Comparison of ENCODE assay signal across 13 cellular contexts in genomic region chr14:99517643-99518381, GRCh38. TPM values are rescaled to one million over a fixed set of nuclear protein-coding genes. Genes with fewer than 3 reads are reported as not detected.
DNase-seq lines count a peak whose midpoint lies in the region; ATAC-seq and TF ChIP-seq lines count a peak whose summit lies in the region.
"Had no signal": no experiment of that assay in that cellular context is flagged by ENCODE, and none has a peak within 500 bp of the region (broad histone marks: within the 10 kb centered on the region; RNA-seq: fewer than 3 reads in every experiment).

No MANE protein-coding gene starts in this region.

- no peak overlapping the region for H3K4me3 Mint-ChIP-seq in GM23338
- no peak overlapping the region for H3K4me3 Mint-ChIP-seq in activated CD8-positive, alpha-beta T cell treated with anti-CD3 and anti-CD28 coated beads for 36 hours
- H3K4me3 Mint-ChIP-seq: activated naive CD8-positive, alpha-beta T cell; B cell; IgD-negative memory B cell had no signal

- H3K79me2 ChIP-seq in GM23338 (replicated peaks; ENCODE audit: insufficient read depth): no peaks in the 10 kb centered on the region

- H3K27me3 Mint-ChIP-seq in GM23338 (ENCODE audit: insufficient read depth, low read depth, poor library complexity): peaks cover 19% of the 10 kb centered on the region
- H3K27me3 Mint-ChIP-seq in activated CD8-positive, alpha-beta T cell treated with anti-CD3 and anti-CD28 coated beads for 36 hours: no peaks in the 10 kb centered on the region
- H3K27me3 Mint-ChIP-seq: activated naive CD8-positive, alpha-beta T cell; B cell; IgD-negative memory B cell had no signal

- TF ChIP-seq CTCF in GM23338 (conservative IDR thresholded peaks at IDR 0.05; ENCODE audit: low read depth in 2 of 2) (no peak), body of pancreas (IDR thresholded peaks at IDR 0.05) (no peak), psoas muscle (IDR thresholded peaks at IDR 0.05) (no peak)
- TF ChIP-seq CTCF in activated CD8-positive, alpha-beta T cell treated with anti-CD3 and anti-CD28 coated beads for 36 hours (IDR thresholded peaks at IDR 0.05): no peak

- WGBS in body of pancreas, 2 donors: 51% methylated on average over 16 of the region's 16 CpGs; no CpG with 5 or more reads in 1 of the 2 donors
- WGBS in psoas muscle, 3 donors: 60 to 67% (median 62%) methylated on average over 16 of the region's 16 CpGs

- H3K4me2 ChIP-seq in GM23338: no peak overlapping the region

- H3K9me2 ChIP-seq in GM23338 (ENCODE audit: insufficient read depth): no peaks in the 10 kb centered on the region

- H2AFZ ChIP-seq in GM23338: no peak overlapping the region

- no peaks in the 10 kb centered on the region for H3F3A ChIP-seq in GM23338 (replicated peaks; ENCODE audit: low read depth)

- peaks cover 14% of the 10 kb centered on the region for H3K4me1 Mint-ChIP-seq in GM23338
- no peaks in the 10 kb centered on the region for H3K4me1 Mint-ChIP-seq in activated CD8-positive, alpha-beta T cell treated with anti-CD3 and anti-CD28 coated beads for 36 hours (ENCODE audit: low read depth)
- H3K4me1 Mint-ChIP-seq: B cell, IgD-negative memory B cell had no signal

- CTCF ChIA-PET in activated CD8-positive, alpha-beta T cell treated with anti-CD3 and anti-CD28 coated beads for 36 hours (lab: Charles Lee): interaction anchor here (0.9 to 1.4 kb wide), 5 partner anchors 13 to 368 kb away, joined by 3 to 8 read pairs (median 3); no protein-coding TSS in a partner anchor

- H4K20me1 ChIP-seq in GM23338 (replicated peaks; ENCODE audit: insufficient read depth): no peaks in the 10 kb centered on the region; the same call in 1 of the 2 replicates

- intact Hi-C loops in body of pancreas (cut with DNase I): no loop called here
- intact Hi-C loops in psoas muscle (cut with DNase I): loop anchor here (1.0 to 10.0 kb wide), 4 partner anchors 49 to 387 kb away; no protein-coding TSS in a partner anchor
- intact Hi-C loops in activated CD8-positive, alpha-beta T cell treated with anti-CD3 and anti-CD28 coated beads for 36 hours (cut with micrococcal nuclease): loop anchor here (2.0 kb wide), 1 partner anchor 111 kb away; no protein-coding TSS in a partner anchor

- no peak for DNase-seq in GM23338 (ENCODE audit: low spot score)
- DNase-seq in body of pancreas: peak in 3 of 4 donors; percentile 5 to 24 (median 14)
- DNase-seq in psoas muscle: peak in 1 of 2 donors; percentile 48
- no peak for DNase-seq in substantia nigra (lab: John Stamatoyannopoulos, UW)
- no peak for DNase-seq in anterior cingulate cortex (lab: John Stamatoyannopoulos, UW)
- no peak for DNase-seq in activated CD8-positive, alpha-beta T cell treated with anti-CD3 and anti-CD28 coated beads for 36 hours
- DNase-seq: NCI-H446 treated with DMSO at 0.1 percent for 48 hours had no signal

- ATAC-seq in GM19351 (IDR thresholded peaks at IDR 0.05; ENCODE audit: unreplicated experiment) (peak; percentile 3), GM23338 (peak; percentile 5), body of pancreas (no peak), psoas muscle (peak; percentile 2 to 15 (median 2))
- no peak for ATAC-seq in activated CD8-positive, alpha-beta T cell treated with anti-CD3 and anti-CD28 coated beads for 36 hours

- no peak overlapping the region for H3K27ac Mint-ChIP-seq in GM23338
- H3K27ac Mint-ChIP-seq in activated CD8-positive, alpha-beta T cell treated with anti-CD3 and anti-CD28 coated beads for 36 hours: no peak overlapping the region
- H3K27ac Mint-ChIP-seq: activated naive CD8-positive, alpha-beta T cell; B cell; IgD-negative memory B cell had no signal

- no peaks in the 10 kb centered on the region; the same call in 2 of the 3 replicates for H3K36me3 Mint-ChIP-seq in GM23338 (ENCODE audit: low read depth)
- H3K36me3 Mint-ChIP-seq in activated CD8-positive, alpha-beta T cell treated with anti-CD3 and anti-CD28 coated beads for 36 hours (ENCODE audit: low read depth): no peaks in the 10 kb centered on the region
- H3K36me3 Mint-ChIP-seq: activated naive CD8-positive, alpha-beta T cell had no signal

- H3K4me3 ChIP-seq in GM23338: no peak overlapping the region
- no peak overlapping the region for H3K4me3 ChIP-seq in body of pancreas
- H3K4me3 ChIP-seq in psoas muscle: no peak overlapping the region
- H3K4me3 ChIP-seq: gastrocnemius medialis, skin epidermis had no signal

- H3K4me1 ChIP-seq in GM23338 (ENCODE audit: insufficient read depth) (peaks cover 3% of the 10 kb centered on the region), body of pancreas (peaks cover 16% of the 10 kb centered on the region), psoas muscle (no peaks in the 10 kb centered on the region)
- H3K4me1 ChIP-seq: gastrocnemius medialis had no signal

- H3K36me3 ChIP-seq in GM23338 (ENCODE audit: insufficient read depth): no peaks in the 10 kb centered on the region
- H3K36me3 ChIP-seq in body of pancreas (replicated peaks in 1 of 2; ENCODE audit: insufficient read depth in 1 of 2, low read depth in 2 of 2): peaks cover 0 to 9% of the 10 kb centered on the region in 2 donors
- peaks cover 0 to 17% of the 10 kb centered on the region in 2 donors for H3K36me3 ChIP-seq in psoas muscle (ENCODE audit: insufficient read depth in 1 of 2, low read depth in 1 of 2)
- H3K36me3 ChIP-seq: gastrocnemius medialis had no signal

- H3K27ac ChIP-seq in GM23338 (ENCODE audit: low read depth) (no peak overlapping the region), body of pancreas (no peak overlapping the region), psoas muscle (no peak overlapping the region), substantia nigra (ENCODE audit: low read depth, low read length, poor library complexity, severe bottlenecking) (no peak overlapping the region)
- H3K27ac ChIP-seq: gastrocnemius medialis, skin epidermis had no signal

- no peaks in the 10 kb centered on the region for H3K9me3 ChIP-seq in body of pancreas
- no peaks in the 10 kb centered on the region for H3K9me3 ChIP-seq in psoas muscle
- H3K9me3 ChIP-seq: gastrocnemius medialis had no signal

- TF ChIP-seq POLR2A in body of pancreas (IDR thresholded peaks at IDR 0.05): no peak

- no peaks in the 10 kb centered on the region for H3K27me3 ChIP-seq in GM23338 (ENCODE audit: insufficient read depth)
- H3K27me3 ChIP-seq in body of pancreas: no peaks in the 10 kb centered on the region
- H3K27me3 ChIP-seq in psoas muscle (ENCODE audit: insufficient read depth in 3 of 3, low read length in 2 of 3): no peaks in the 10 kb centered on the region
- H3K27me3 ChIP-seq: gastrocnemius medialis had no signal

- POLR2A ChIA-PET in activated CD8-positive, alpha-beta T cell treated with anti-CD3 and anti-CD28 coated beads for 36 hours (lab: Charles Lee): no interaction called here

- H3K9me3 Mint-ChIP-seq in GM23338: no peaks in the 10 kb centered on the region
- H3K9me3 Mint-ChIP-seq in activated CD8-positive, alpha-beta T cell treated with anti-CD3 and anti-CD28 coated beads for 36 hours: no peaks in the 10 kb centered on the region
- H3K9me3 Mint-ChIP-seq: IgD-negative memory B cell had no signal

TF ChIP-seq in GM23338, 12 proteins besides CTCF, POLR2A, EP300 and RAD21 (continues in another document):
- TF ChIP-seq ZNF331 (CRISPR knock-in tag; IDR thresholded peaks at IDR 0.05; ENCODE audit: low read depth): no peak
- TF ChIP-seq EZH2phosphoT487 (IDR thresholded peaks at IDR 0.05; ENCODE audit: unreplicated experiment): no peak
- no peak for TF ChIP-seq NANOG (IDR thresholded peaks at IDR 0.05; ENCODE audit: borderline replicate concordance)
- TF ChIP-seq REST (IDR thresholded peaks at IDR 0.05; ENCODE audit: unreplicated experiment): no peak

RNA-seq across cellular contexts. Expression of gene CCNK, which starts 36.6 kb away (rescaled TPM):
- 54.0 and 63.4 TPM in 2 replicates for total RNA-seq in GM23338 (2014; rRNA removed; shearing (Covaris generic))
- 57.8 and 60.6 TPM in 2 replicates for polyA plus RNA-seq in GM23338 (2016; fragmentation: Nextera tagmentation; extraction: Ambion mirVana)
- 1 to 10 TPM; 5.3 to 9.6 TPM for total RNA-seq in body of pancreas
- total RNA-seq in psoas muscle: 10 to 100 TPM; 31.1 to 53.2 (median 42.4) TPM
- 10 to 100 TPM; 17.6 to 44.5 (median 27.7) TPM for polyA plus RNA-seq in psoas muscle
- total RNA-seq in activated CD8-positive, alpha-beta T cell treated with anti-CD3 and anti-CD28 coated beads for 36 hours: 10 to 100 TPM; 90.2 to 98.8 TPM

RNA-seq across cellular contexts. Expression of gene SETD3, which starts 37.2 kb away (rescaled TPM):
- 68.0 and 76.2 TPM in 2 replicates for total RNA-seq in GM23338 (2014; rRNA removed; shearing (Covaris generic))
- polyA plus RNA-seq in GM23338 (2016; fragmentation: Nextera tagmentation; extraction: Ambion mirVana): 35.7 and 40.7 TPM in 2 replicates
- 10 to 100 TPM; 34.6 to 39.4 TPM for total RNA-seq in body of pancreas
- total RNA-seq in psoas muscle: 100 to 1,000 TPM in 3 of 4 donors, 10 to 100 TPM in 1; 88.6 to 128 (median 125) TPM
- polyA plus RNA-seq in psoas muscle: 100 to 1,000 TPM in 2 of 3 donors, 10 to 100 TPM in 1; 84.0 to 177 (median 113) TPM
- 10 to 100 TPM; 49.9 to 50.7 TPM for total RNA-seq in activated CD8-positive, alpha-beta T cell treated with anti-CD3 and anti-CD28 coated beads for 36 hours

Comparison
In these comparisons a context has a peak if more than half of its experiments do, and no peak if none do; other contexts are left out.
1. ATAC-seq: peak in GM19351 (single experiment), GM23338 (single experiment) and psoas muscle (4 of 4); none in body of pancreas (single experiment) and activated CD8-positive, alpha-beta T cell treated with anti-CD3 and anti-CD28 coated beads for 36 hours (single experiment).
2. DNase-seq: peak in body of pancreas (3 of 4); none in GM23338 (single experiment), substantia nigra (0 of 49), anterior cingulate cortex (0 of 58) and activated CD8-positive, alpha-beta T cell treated with anti-CD3 and anti-CD28 coated beads for 36 hours (single experiment).